In the genomic region with DNA sequence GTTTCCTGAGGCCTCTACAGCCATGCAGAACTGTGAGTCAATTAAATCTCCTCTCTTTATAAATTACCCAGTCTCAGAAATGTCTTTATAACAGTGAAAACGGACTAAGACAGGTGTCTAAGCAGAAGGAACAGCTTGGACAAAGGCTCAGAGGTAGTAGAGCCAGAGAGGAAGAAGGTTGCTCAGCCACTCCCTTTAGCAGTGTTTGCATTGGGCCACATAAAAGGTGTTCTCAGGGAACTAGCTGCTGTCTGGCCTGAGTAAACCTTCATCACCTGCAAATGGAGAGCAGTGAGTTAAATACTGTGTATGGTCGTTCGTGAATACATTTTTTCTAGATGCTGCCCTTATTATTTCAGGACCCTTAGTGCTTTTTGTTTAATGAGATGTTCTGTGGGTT, we compare ENCODE assay signal across 1 cellular context.
TF ChIP-seq lines count a peak whose summit lies in the region.

No MANE protein-coding gene starts in this region.

TF ChIP-seq in HCT116, 20 proteins besides CTCF, POLR2A, EP300 and RAD21 (continued from another document):
- no peak for TF ChIP-seq SIN3A (IDR thresholded peaks at IDR 0.05; ENCODE audit: low read depth)
- no peak for TF ChIP-seq CBX3 (IDR thresholded peaks at IDR 0.05; ENCODE audit: low read depth)
